ENCODE assay signal across 21 cellular contexts in the genomic region with DNA sequence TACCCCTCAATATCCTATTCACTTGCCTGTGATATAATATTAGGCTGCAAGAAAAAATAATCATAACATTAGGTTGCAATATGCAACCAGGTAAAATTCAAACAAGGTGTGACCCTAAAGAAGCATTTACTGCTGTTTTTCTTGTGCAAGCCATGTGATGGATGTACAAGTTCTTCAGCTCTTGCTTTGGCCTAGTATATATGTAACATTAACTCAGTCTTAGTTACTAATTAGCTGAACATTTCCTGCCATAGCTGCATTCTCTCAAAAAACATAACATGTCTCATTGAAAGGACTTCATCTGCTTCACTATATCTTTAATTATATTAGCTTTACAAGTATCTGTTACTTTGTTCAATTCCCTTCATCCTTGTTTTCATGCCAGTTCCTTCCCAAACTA.
DNase-seq lines count a peak whose midpoint lies in the region; ATAC-seq and TF ChIP-seq lines count a peak whose summit lies in the region.
"Had no signal": no experiment of that assay in that cellular context is flagged by ENCODE, and none has a peak within 500 bp of the region (broad histone marks: within the 10 kb centered on the region; RNA-seq: fewer than 3 reads in every experiment).

No MANE protein-coding gene starts in this region.

- no peaks in the 10 kb centered on the region for H3K36me3 ChIP-seq in suprapubic skin
- H3K36me3 ChIP-seq: BLaER1 treated with 17β-estradiol and CSF1 and Interleukin-3, amounts not matched to agents 10 nM and 100 nM had no signal

- H3K9me3 ChIP-seq in suprapubic skin: no peaks in the 10 kb centered on the region
- H3K9me3 ChIP-seq: BLaER1 treated with 17β-estradiol and CSF1 and Interleukin-3, amounts not matched to agents 10 nM and 100 nM had no signal

- TF ChIP-seq EP300 in suprapubic skin (IDR thresholded peaks at IDR 0.05): no peak

- no peaks in the 10 kb centered on the region for H3K27me3 ChIP-seq in suprapubic skin
- H3K27me3 ChIP-seq: BLaER1 treated with 17β-estradiol and CSF1 and Interleukin-3, amounts not matched to agents 10 nM and 100 nM had no signal

- no peak for DNase-seq in suprapubic skin (ENCODE audit: low spot score in 2 of 2)
- DNase-seq in SW 1271 (lab: John Stamatoyannopoulos, UW): no peak
- no peak for DNase-seq in COLO829 (ENCODE audit: low spot score)
- DNase-seq: 8988T; Calu3; CD4-positive, alpha-beta memory T cell; DMS153; NCI-H1105; NCI-H2029 treated with DMSO at 0.1 percent for 48 hours; NCI-H226; NCI-H510A treated with DMSO at 0.1 percent for 48 hours; NCI-H748 treated with DMSO at 0.1 percent for 48 hours; T-helper 9 cell had no signal

- TF ChIP-seq POLR2A in suprapubic skin (IDR thresholded peaks at IDR 0.05): no peak

- no peak overlapping the region for H3K27ac ChIP-seq in suprapubic skin
- H3K27ac ChIP-seq: BLaER1 treated with 17β-estradiol and CSF1 and Interleukin-3, amounts not matched to agents 10 nM and 100 nM had no signal

- no peaks in the 10 kb centered on the region for H3K4me1 ChIP-seq in suprapubic skin
- H3K4me1 ChIP-seq: BLaER1 treated with 17β-estradiol and CSF1 and Interleukin-3, amounts not matched to agents 10 nM and 100 nM had no signal

- no peak for TF ChIP-seq CTCF in suprapubic skin (IDR thresholded peaks at IDR 0.05)

- H3K4me3 ChIP-seq in suprapubic skin: no peak overlapping the region
- H3K4me3 ChIP-seq: BLaER1 treated with 17β-estradiol and CSF1 and Interleukin-3, amounts not matched to agents 10 nM and 100 nM had no signal

- peak; percentile 75 for ATAC-seq in GM18511 (IDR thresholded peaks at IDR 0.05; ENCODE audit: unreplicated experiment)
- peak; percentile 86 for ATAC-seq in GM21619 (IDR thresholded peaks at IDR 0.05; ENCODE audit: unreplicated experiment)
- ATAC-seq in HG03135 (IDR thresholded peaks at IDR 0.05; ENCODE audit: unreplicated experiment): peak; percentile 83
- peak; percentile 78 for ATAC-seq in HG03571 (IDR thresholded peaks at IDR 0.05; ENCODE audit: unreplicated experiment)
- no peak for ATAC-seq in GM21717 (IDR thresholded peaks at IDR 0.05; ENCODE audit: unreplicated experiment)
- ATAC-seq: Panc1, SK-N-SH treated with all-trans-retinoic acid at 6 μM for 48 hours had no signal
